ENCODE assay signal across 30 cellular contexts in the genomic region with DNA sequence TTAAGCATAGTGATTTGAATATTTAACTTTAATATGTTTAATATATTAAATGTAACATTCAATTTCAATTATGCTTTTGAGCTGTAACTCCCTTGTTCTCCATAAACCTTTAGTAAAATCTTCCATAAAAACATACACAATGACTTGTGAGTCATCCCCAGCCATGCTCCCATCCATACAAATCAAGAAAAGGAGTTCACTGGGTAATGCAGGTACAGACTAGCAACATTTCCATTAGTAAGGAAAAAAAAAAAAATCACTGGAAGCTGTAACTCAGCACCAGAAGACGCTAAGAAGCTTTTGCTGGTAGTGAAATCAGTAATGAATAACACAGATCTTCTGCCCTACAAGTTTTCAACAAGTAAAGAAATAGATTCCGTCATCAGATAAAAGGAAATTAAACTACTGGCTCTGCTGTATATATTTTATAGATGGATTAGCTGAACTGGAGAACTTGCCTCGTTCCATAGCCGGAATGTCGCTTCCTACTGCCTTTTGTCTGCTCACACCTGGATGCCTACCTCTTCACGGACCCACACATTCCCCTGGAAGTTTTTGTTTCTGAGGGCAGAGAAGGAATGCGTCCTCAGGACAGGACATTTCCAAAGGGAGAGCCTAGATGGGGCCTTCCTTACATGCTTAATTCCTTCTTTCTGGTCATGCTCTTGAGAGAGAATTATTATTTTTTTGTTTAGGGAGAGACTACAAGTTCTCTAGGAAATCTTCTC.
DNase-seq lines count a peak whose midpoint lies in the region; ATAC-seq and TF ChIP-seq lines count a peak whose summit lies in the region.
"Had no signal": no experiment of that assay in that cellular context is flagged by ENCODE, and none has a peak within 500 bp of the region (broad histone marks: within the 10 kb centered on the region; RNA-seq: fewer than 3 reads in every experiment).

No MANE protein-coding gene starts in this region.

- H4K5ac ChIP-seq in IMR-90 (ENCODE audit: low read depth, low read length), result no peak overlapping the region

- H3K36me3 ChIP-seq in IMR-90 (ENCODE audit: control insufficient read depth, insufficient read depth, low read length) (no peaks in the 10 kb centered on the region), endodermal cell (ENCODE audit: control insufficient read depth, insufficient read depth, low read length) (no peaks in the 10 kb centered on the region)
- H3K36me3 ChIP-seq in CD8-positive, alpha-beta memory T cell (ENCODE audit: insufficient read depth, low read length), result no peaks in the 10 kb centered on the region
- H3K36me3 ChIP-seq in effector memory CD4-positive, alpha-beta T cell (ENCODE audit: control insufficient read depth, insufficient read depth, low read length), result no peaks in the 10 kb centered on the region
- H3K36me3 ChIP-seq: BLaER1 treated with 17β-estradiol and CSF1 and Interleukin-3, amounts not matched to agents 10 nM and 100 nM; sigmoid colon; WERI-Rb-1 had no signal

- TF ChIP-seq CTCF in IMR-90 (conservative IDR thresholded peaks at IDR 0.05; ENCODE audit: low read depth, low read length) (no peak), endodermal cell (conservative IDR thresholded peaks at IDR 0.05) (no peak)

- no peak overlapping the region for H3K27ac Mint-ChIP-seq in endodermal cell
- no peak overlapping the region for H3K27ac Mint-ChIP-seq in CD8-positive, alpha-beta memory T cell
- H3K27ac Mint-ChIP-seq: activated naive CD4-positive, alpha-beta T cell treated with anti-CD3 and anti-CD28 coated beads, Interleukin-2, amount 10 ng/mL, durations not matched to agents 7 days and 5 days; memory B cell; stimulated activated memory B cell treated with anti-CD40 and anti-IgM and Interleukin-4, amounts not matched to agents 10 μg/mL and 1 μg/mL and 100 μg/mL, for 72 hours had no signal

- ATAC-seq in IMR-90 (ENCODE audit: low read depth) (no peak), GM19467 (IDR thresholded peaks at IDR 0.05; ENCODE audit: unreplicated experiment) (no peak)
- ATAC-seq: HepG2; left colon; psoas muscle; stimulated activated memory B cell treated with anti-CD40 and anti-IgM and Interleukin-4, amounts not matched to agents 10 μg/mL and 1 μg/mL and 100 μg/mL, for 72 hours had no signal

- H3K27me3 Mint-ChIP-seq in endodermal cell (ENCODE audit: insufficient read depth), result no peaks in the 10 kb centered on the region
- peaks cover 0 to 2% of the 10 kb centered on the region in 2 donors for H3K27me3 Mint-ChIP-seq in CD8-positive, alpha-beta memory T cell
- H3K27me3 Mint-ChIP-seq: activated naive CD4-positive, alpha-beta T cell treated with anti-CD3 and anti-CD28 coated beads, Interleukin-2, amount 10 ng/mL, durations not matched to agents 7 days and 5 days; memory B cell; stimulated activated memory B cell treated with anti-CD40 and anti-IgM and Interleukin-4, amounts not matched to agents 10 μg/mL and 1 μg/mL and 100 μg/mL, for 72 hours had no signal

- H3K18ac ChIP-seq in IMR-90 (ENCODE audit: low read depth, low read length), result no peak overlapping the region

- no peak overlapping the region for H2BK15ac ChIP-seq in IMR-90 (ENCODE audit: low read depth, low read length)

- H4K8ac ChIP-seq in IMR-90 (ENCODE audit: low read depth in 2 of 2, low read length in 2 of 2), result no peak overlapping the region

- no peak overlapping the region for H2BK5ac ChIP-seq in IMR-90 (ENCODE audit: low read depth, low read length, poor library complexity, severe bottlenecking)

- H3K4me1 Mint-ChIP-seq in endodermal cell, result no peaks in the 10 kb centered on the region
- no peaks in the 10 kb centered on the region for H3K4me1 Mint-ChIP-seq in CD8-positive, alpha-beta memory T cell
- H3K4me1 Mint-ChIP-seq: activated naive CD4-positive, alpha-beta T cell treated with anti-CD3 and anti-CD28 coated beads, Interleukin-2, amount 10 ng/mL, durations not matched to agents 7 days and 5 days; memory B cell; stimulated activated memory B cell treated with anti-CD40 and anti-IgM and Interleukin-4, amounts not matched to agents 10 μg/mL and 1 μg/mL and 100 μg/mL, for 72 hours had no signal

- no peaks in the 10 kb centered on the region for H4K20me1 ChIP-seq in IMR-90 (ENCODE audit: insufficient read depth, low read length)
- H4K20me1 ChIP-seq: BLaER1 treated with 17β-estradiol and CSF1 and Interleukin-3, amounts not matched to agents 10 nM and 100 nM had no signal

- no peak overlapping the region for H3K4ac ChIP-seq in IMR-90 (ENCODE audit: low read depth, low read length)

- no peak overlapping the region for H2AFZ ChIP-seq in IMR-90 (replicated peaks; ENCODE audit: low read length, poor library complexity)

- H3K4me3 Mint-ChIP-seq in endodermal cell, result no peak overlapping the region
- peak overlapping the region in 1 of 7 donors; percentile 11 for H3K4me3 Mint-ChIP-seq in CD8-positive, alpha-beta memory T cell
- H3K4me3 Mint-ChIP-seq: activated naive CD4-positive, alpha-beta T cell treated with anti-CD3 and anti-CD28 coated beads, Interleukin-2, amount 10 ng/mL, durations not matched to agents 7 days and 5 days; memory B cell; stimulated activated memory B cell treated with anti-CD40 and anti-IgM and Interleukin-4, amounts not matched to agents 10 μg/mL and 1 μg/mL and 100 μg/mL, for 72 hours had no signal

- H3K4me1 ChIP-seq in IMR-90 (ENCODE audit: control insufficient read depth, insufficient read depth, low read length) (0 out of 2 replicates have a peak, but pooled peaks cover 1% of the 10 kb centered on the region), endodermal cell (ENCODE audit: control insufficient read depth, insufficient read depth, low read length) (no peaks in the 10 kb centered on the region)
- no peaks in the 10 kb centered on the region for H3K4me1 ChIP-seq in CD8-positive, alpha-beta memory T cell (ENCODE audit: insufficient read depth, low read length)
- H3K4me1 ChIP-seq in effector memory CD4-positive, alpha-beta T cell (ENCODE audit: control insufficient read depth, insufficient read depth, low read length, poor library complexity, severe bottlenecking), result no peaks in the 10 kb centered on the region
- H3K4me1 ChIP-seq: BLaER1 treated with 17β-estradiol and CSF1 and Interleukin-3, amounts not matched to agents 10 nM and 100 nM; Caco-2; psoas muscle; sigmoid colon had no signal

- no peak overlapping the region for H2BK120ac ChIP-seq in IMR-90 (ENCODE audit: low read depth, low read length)

- peaks cover 4% of the 10 kb centered on the region for H3K36me3 Mint-ChIP-seq in endodermal cell (ENCODE audit: low read depth)
- H3K36me3 Mint-ChIP-seq in CD8-positive, alpha-beta memory T cell, result no peaks in the 10 kb centered on the region
- H3K36me3 Mint-ChIP-seq: activated naive CD4-positive, alpha-beta T cell treated with anti-CD3 and anti-CD28 coated beads, Interleukin-2, amount 10 ng/mL, durations not matched to agents 7 days and 5 days; stimulated activated memory B cell treated with anti-CD40 and anti-IgM and Interleukin-4, amounts not matched to agents 10 μg/mL and 1 μg/mL and 100 μg/mL, for 72 hours had no signal

- no peak overlapping the region for H3K27ac ChIP-seq in IMR-90 (ENCODE audit: insufficient read depth, low read length)
- H3K27ac ChIP-seq in endodermal cell (ENCODE audit: low read depth, low read length), result no peak overlapping the region
- H3K27ac ChIP-seq in skin epidermis, result peak overlapping the region in 11 of 21 experiments; percentile 10 to 61 (median 31)
- no peak overlapping the region for H3K27ac ChIP-seq in CD8-positive, alpha-beta memory T cell (ENCODE audit: low read depth, low read length)
- H3K27ac ChIP-seq in effector memory CD4-positive, alpha-beta T cell (ENCODE audit: insufficient read depth, low read length, poor library complexity, severe bottlenecking), result no peak overlapping the region
- H3K27ac ChIP-seq: BLaER1 treated with 17β-estradiol and CSF1 and Interleukin-3, amounts not matched to agents 10 nM and 100 nM; psoas muscle; sigmoid colon; WERI-Rb-1 had no signal

- TF ChIP-seq POLR2A in IMR-90 (IDR thresholded peaks at IDR 0.05; ENCODE audit: low read depth, low read length), result no peak

- no peaks in the 10 kb centered on the region for H3K9me1 ChIP-seq in IMR-90 (ENCODE audit: insufficient read depth, low read length)

- WGBS in IMR-90 (ENCODE audit: extremely low coverage in 2 of 2, insufficient read length in 1 of 2), 2 experiments, result no CpG with 5 or more reads among the region's 7 CpGs
- WGBS in endodermal cell (ENCODE audit: insufficient coverage in 1 of 2, insufficient read length in 1 of 2), 2 experiments, result 83 to 88% methylated on average over 2 to 7 of the region's 7 CpGs

- no peak for TF ChIP-seq RAD21 in IMR-90 (IDR thresholded peaks at IDR 0.05; ENCODE audit: low read length)

- H3K4me3 ChIP-seq in IMR-90 (ENCODE audit: insufficient read depth, low read depth, low read length) (no peak overlapping the region), endodermal cell (ENCODE audit: low read length) (no peak overlapping the region), skin epidermis (no peak overlapping the region)
- H3K4me3 ChIP-seq in CD8-positive, alpha-beta memory T cell (ENCODE audit: low read length), result no peak overlapping the region
- no peak overlapping the region for H3K4me3 ChIP-seq in effector memory CD4-positive, alpha-beta T cell (ENCODE audit: insufficient read depth, low read depth, low read length, poor library complexity, severe bottlenecking)
- H3K4me3 ChIP-seq: BLaER1 treated with 17β-estradiol and CSF1 and Interleukin-3, amounts not matched to agents 10 nM and 100 nM; psoas muscle; sigmoid colon had no signal

- no peaks in the 10 kb centered on the region for H3K27me3 ChIP-seq in IMR-90 (ENCODE audit: control insufficient read depth, insufficient read depth, low read length)
- H3K27me3 ChIP-seq in endodermal cell (ENCODE audit: control insufficient read depth, insufficient read depth, low read length, poor library complexity, severe bottlenecking), result no peaks in the 10 kb centered on the region
- no peaks in the 10 kb centered on the region for H3K27me3 ChIP-seq in CD8-positive, alpha-beta memory T cell (ENCODE audit: insufficient read depth, low read length, poor library complexity, severe bottlenecking)
- no peaks in the 10 kb centered on the region for H3K27me3 ChIP-seq in effector memory CD4-positive, alpha-beta T cell (replicated peaks; ENCODE audit: control insufficient read depth, insufficient read depth, low read length, poor library complexity, severe bottlenecking)
- H3K27me3 ChIP-seq: BLaER1 treated with 17β-estradiol and CSF1 and Interleukin-3, amounts not matched to agents 10 nM and 100 nM; sigmoid colon had no signal

- DNase-seq in IMR-90, result peak; percentile 29
- peak; percentile 52 for DNase-seq in endodermal cell
- DNase-seq in iPS-NIHi11 (ENCODE audit: low spot score), result peak; percentile 35
- DNase-seq in CD8-positive, alpha-beta memory T cell, result no peak
- no peak for DNase-seq in D341Med (ENCODE audit: low spot score)
- DNase-seq in effector memory CD4-positive, alpha-beta T cell, result no peak
- DNase-seq: activated CD4-positive, alpha-beta T cell treated with anti-CD3 and anti-CD28 coated beads, Interleukin-2, amount 50 U/mL, for 4 hours; activated CD8-positive, alpha-beta memory T cell treated with anti-CD3 and anti-CD28 coated beads, Interleukin-2, amount 50 U/mL, for 4 hours; activated naive CD4-positive, alpha-beta T cell treated with anti-CD3 and anti-CD28 coated beads, Interleukin-2, amount 10 ng/mL, durations not matched to agents 7 days and 5 days; amniotic stem cell; Caco-2; DMS79 treated with DMSO at 0.1 percent for 48 hours; left colon; NCI-H1694; NCI-H2171; NCI-H524; NK-92 treated with Interleukin-12 subunit alpha and Interleukin-12 subunit beta, amount 100 ng/mL, for 24 hours; psoas muscle; SHP77 treated with DMSO at 0.1 percent for 48 hours; sigmoid colon; stimulated activated CD4-positive, alpha-beta T cell treated with anti-CD3 and anti-CD28 coated beads, Interleukin-4, amount 100 ng/mL, for 4 hours; substantia nigra; T-helper 9 cell; WERI-Rb-1 had no signal

- H4K91ac ChIP-seq in IMR-90 (ENCODE audit: insufficient read depth, low read depth, low read length), result no peak overlapping the region

- CTCF ChIA-PET in IMR-90 (lab: Yijun Ruan, JAX), result no interaction called here
- CTCF ChIA-PET in CD8-positive, alpha-beta memory T cell (lab: Charles Lee), result no interaction called here

- BruUV-seq in IMR-90 (replicated peaks; lab: Mats Ljungman, UMichigan), result no TSS peak

- no peak overlapping the region for H3K14ac ChIP-seq in IMR-90 (replicated peaks; ENCODE audit: low read depth, low read length)

- H2AK5ac ChIP-seq in IMR-90 (ENCODE audit: low read depth, low read length), result no peak overlapping the region

- POLR2A ChIA-PET in IMR-90 (lab: Charles Lee; ENCODE audit: unreplicated experiment), result no interaction called here
- POLR2A ChIA-PET in CD8-positive, alpha-beta memory T cell (lab: Charles Lee), result no interaction called here

- no peak overlapping the region for H3K56ac ChIP-seq in IMR-90 (ENCODE audit: extremely low read depth, insufficient read depth, low read length)

- H3K79me1 ChIP-seq in IMR-90 (ENCODE audit: low read depth in 1 of 2, low read length in 2 of 2), result no peaks in the 10 kb centered on the region

- H3K9me3 ChIP-seq in IMR-90 (ENCODE audit: control insufficient read depth, insufficient read depth, low read length) (no peaks in the 10 kb centered on the region), endodermal cell (ENCODE audit: control insufficient read depth, low read length) (peaks cover 9% of the 10 kb centered on the region)
- no peaks in the 10 kb centered on the region for H3K9me3 ChIP-seq in CD8-positive, alpha-beta memory T cell (ENCODE audit: low read length)
- no peaks in the 10 kb centered on the region for H3K9me3 ChIP-seq in effector memory CD4-positive, alpha-beta T cell (ENCODE audit: control insufficient read depth, low read length)
- H3K9me3 ChIP-seq: Caco-2, psoas muscle, sigmoid colon had no signal

- H3K4me2 ChIP-seq in IMR-90 (ENCODE audit: low read depth, low read length), result no peak overlapping the region
- H3K4me2 ChIP-seq: BLaER1 treated with 17β-estradiol and CSF1 and Interleukin-3, amounts not matched to agents 10 nM and 100 nM had no signal

- dilution Hi-C loops in IMR-90 (cut with HindIII; ENCODE audit: low sequenced_read_pairs, unreplicated experiment), result no loop called here

- H3K23ac ChIP-seq in IMR-90 (ENCODE audit: low read depth, low read length), result no peak overlapping the region

- no peak overlapping the region for H2BK20ac ChIP-seq in IMR-90 (ENCODE audit: low read depth, low read length)

- in situ Hi-C loops in IMR-90 (cut with MboI; ENCODE audit: low sequenced_read_pairs), result no loop called here

- no peak overlapping the region for H2AK9ac ChIP-seq in IMR-90 (replicated peaks; ENCODE audit: low read depth, low read length, poor library complexity)

- H3K9ac ChIP-seq in IMR-90 (ENCODE audit: low read depth, low read length), result no peak overlapping the region
- H3K9ac ChIP-seq in endodermal cell (ENCODE audit: extremely low read depth, low read length, poor library complexity, severe bottlenecking), result no peak overlapping the region
- H3K9ac ChIP-seq: BLaER1 treated with 17β-estradiol and CSF1 and Interleukin-3, amounts not matched to agents 10 nM and 100 nM had no signal

- peaks cover 13% of the 10 kb centered on the region for H3K9me3 Mint-ChIP-seq in endodermal cell
- peaks cover 0 to 17% (median 7%) of the 10 kb centered on the region in 5 donors for H3K9me3 Mint-ChIP-seq in CD8-positive, alpha-beta memory T cell
- H3K9me3 Mint-ChIP-seq: activated naive CD4-positive, alpha-beta T cell treated with anti-CD3 and anti-CD28 coated beads, Interleukin-2, amount 10 ng/mL, durations not matched to agents 7 days and 5 days had no signal

- intact Hi-C loops in IMR-90 (cut with micrococcal nuclease), result no loop called here

Comparison
In these comparisons a context has a peak if more than half of its experiments do, and no peak if none do; other contexts are left out.
1. DNase-seq: peak in IMR-90 (single experiment), endodermal cell (single experiment) and iPS-NIHi11 (single experiment); none in CD8-positive, alpha-beta memory T cell (0 of 5), D341Med (single experiment) and effector memory CD4-positive, alpha-beta T cell (0 of 3).
2. H3K27ac ChIP-seq: peak in skin epidermis (11 of 21); none in IMR-90 (single experiment), endodermal cell (single experiment), CD8-positive, alpha-beta memory T cell (single experiment) and effector memory CD4-positive, alpha-beta T cell (single experiment).